Comparison of ENCODE assay signal across 23 cellular contexts in genomic region chr11:76772783-76773106, GRCh38. TPM values are rescaled to one million over a fixed set of nuclear protein-coding genes. Genes with fewer than 3 reads are reported as not detected.
DNase-seq lines count a peak whose midpoint lies in the region; ATAC-seq and TF ChIP-seq lines count a peak whose summit lies in the region.
"Had no signal": no experiment of that assay in that cellular context is flagged by ENCODE, and none has a peak within 500 bp of the region (broad histone marks: within the 10 kb centered on the region; RNA-seq: fewer than 3 reads in every experiment).

No MANE protein-coding gene starts in this region.

- peaks cover 0 to 26% (median 10%) of the 10 kb centered on the region in 12 donors for H3K9me3 ChIP-seq in heart left ventricle
- H3K9me3 ChIP-seq in esophagus squamous epithelium, result peaks cover 0 to 21% (median 9%) of the 10 kb centered on the region in 3 donors
- H3K9me3 ChIP-seq in uterus, result no peaks in the 10 kb centered on the region

- H3K4me3 ChIP-seq in heart left ventricle, result no peak overlapping the region
- H3K4me3 ChIP-seq in esophagus squamous epithelium, result no peak overlapping the region
- H3K4me3 ChIP-seq in rectal smooth muscle tissue (ENCODE audit: low read length), result no peak overlapping the region
- no peak overlapping the region for H3K4me3 ChIP-seq in uterus
- H3K4me3 ChIP-seq: body of pancreas, lower lobe of right lung had no signal

- peak overlapping the region; percentile 3 to 72 (median 36) for H3K27ac ChIP-seq in heart left ventricle
- H3K27ac ChIP-seq in esophagus squamous epithelium, result peak overlapping the region; percentile 57 to 86 (median 84)
- H3K27ac ChIP-seq in rectal smooth muscle tissue (ENCODE audit: low read depth, low read length), result peak overlapping the region; percentile 4
- H3K27ac ChIP-seq in uterus, result peak overlapping the region; percentile 82 to 84
- H3K27ac ChIP-seq: epithelial cell of prostate, lower lobe of right lung had no signal

- no peak for TF ChIP-seq CTCF in heart left ventricle (IDR thresholded peaks at IDR 0.05)
- no peak for TF ChIP-seq CTCF in esophagus squamous epithelium (IDR thresholded peaks at IDR 0.05)
- TF ChIP-seq CTCF in uterus (IDR thresholded peaks at IDR 0.05), result peak in 1 of 4 experiments; percentile 13

- H3K36me3 ChIP-seq in heart left ventricle (no peaks in the 10 kb centered on the region), esophagus squamous epithelium (no peaks in the 10 kb centered on the region), rectal smooth muscle tissue (ENCODE audit: control insufficient read depth, insufficient read depth, low read length) (no peaks in the 10 kb centered on the region), uterus (no peaks in the 10 kb centered on the region)
- H3K36me3 ChIP-seq: lower lobe of right lung had no signal

- H3K27me3 ChIP-seq in heart left ventricle (no peaks in the 10 kb centered on the region), esophagus squamous epithelium (no peaks in the 10 kb centered on the region), rectal smooth muscle tissue (ENCODE audit: control insufficient read depth, insufficient read depth, low read length) (no peaks in the 10 kb centered on the region), uterus (no peaks in the 10 kb centered on the region)
- H3K27me3 ChIP-seq: body of pancreas had no signal

- ATAC-seq in heart left ventricle, result no peak
- ATAC-seq in Right ventricle myocardium superior (ENCODE audit: poor library complexity), result no peak
- no peak for ATAC-seq in GM19397 (IDR thresholded peaks at IDR 0.05; ENCODE audit: unreplicated experiment)
- ATAC-seq: activated CD8-positive, alpha-beta T cell treated with anti-CD3 and anti-CD28 coated beads, Interleukin-2, amount 10 ng/mL, durations not matched to agents 7 days and 5 days; lower lobe of right lung; natural killer cell; stimulated activated naive B cell treated with anti-CD40 and anti-IgM and Interleukin-4, amounts not matched to agents 10 μg/mL and 1 μg/mL and 100 μg/mL, for 72 hours; T-helper 17 cell had no signal

- intact Hi-C loops in heart left ventricle (cut with DNase I), result no loop called here
- intact Hi-C loops in Right ventricle myocardium superior (cut with DNase I), result no loop called here
- intact Hi-C loops in esophagus squamous epithelium (cut with DNase I), result no loop called here
- intact Hi-C loops in uterus (cut with DNase I; ENCODE audit: low total_unique reads), result no loop called here
- intact Hi-C loops in posterior vena cava (cut with DNase I), result no loop called here

- H3K4me1 ChIP-seq in heart left ventricle (peaks cover 8 to 67% (median 54%) of the 10 kb centered on the region in 12 donors), esophagus squamous epithelium (peaks cover 53 to 75% (median 53%) of the 10 kb centered on the region in 3 donors), rectal smooth muscle tissue (ENCODE audit: control insufficient read depth, insufficient read depth, low read length) (no peaks in the 10 kb centered on the region), uterus (peaks cover 32 to 37% of the 10 kb centered on the region in 2 donors)

- 31 to 36% (median 33%) methylated on average over 5 of the region's 5 CpGs for WGBS in heart left ventricle, 4 donors
- 66 to 72% methylated on average over 5 of the region's 5 CpGs for WGBS in esophagus squamous epithelium, 2 donors

- DNase-seq in heart left ventricle (no peak), Right ventricle myocardium superior (no peak), esophagus squamous epithelium (lab: John Stamatoyannopoulos, UW) (no peak), uterus (no peak), posterior vena cava (ENCODE audit: low spot score) (no peak), pons (ENCODE audit: low spot score) (no peak)
- DNase-seq: activated CD4-positive, CD25-positive, alpha-beta regulatory T cell; activated CD8-positive, alpha-beta T cell treated with anti-CD3 and anti-CD28 coated beads, Interleukin-2, amount 10 ng/mL, durations not matched to agents 7 days and 5 days; activated T-cell treated with anti-CD3 and anti-CD28 coated beads, Interleukin-2, amount 50 U/mL, for 48 hours; body of pancreas; C1 segment of cervical spinal cord; GF-D8; lower lobe of right lung; natural killer cell; NCI-H1417 treated with DMSO at 0.1 percent for 48 hours; NCI-H2171 treated with DMSO at 0.1 percent for 48 hours; NCI-H69; SIG-M5; stimulated activated naive B cell treated with anti-CD40 and anti-IgM and Interleukin-4, amounts not matched to agents 10 μg/mL and 1 μg/mL and 100 μg/mL, for 72 hours; T-helper 17 cell had no signal

- no peak for TF ChIP-seq POLR2A in heart left ventricle (IDR thresholded peaks at IDR 0.05)
- no peak for TF ChIP-seq POLR2A in esophagus squamous epithelium (IDR thresholded peaks at IDR 0.05)
- TF ChIP-seq POLR2A in uterus (IDR thresholded peaks at IDR 0.05), result no peak

- no peak overlapping the region for H3K9ac ChIP-seq in rectal smooth muscle tissue (ENCODE audit: low read length)

RNA-seq across cellular contexts. Expression of gene TSKU, which starts 10.4 kb away (rescaled TPM):
- total RNA-seq in heart left ventricle, result 10 to 100 TPM in 5 of 9 donors, 1 to 10 TPM in 4; 4.5 to 39.8 (median 11.4) TPM
- polyA plus RNA-seq in heart left ventricle, result 10 to 100 TPM in 1 of 2 donors, 1 to 10 TPM in 1; 6.7 to 11.2 TPM
- 17.2 TPM for total RNA-seq in Right ventricle myocardium superior
- 10 to 100 TPM; 51.4 to 95.9 (median 88.4) TPM for total RNA-seq in esophagus squamous epithelium
- 100 to 1,000 TPM in 1 of 4 donors, 10 to 100 TPM in 3; 19.4 to 108 (median 27.4) TPM for total RNA-seq in uterus
- 10 to 100 TPM; 64.0 to 77.6 TPM for total RNA-seq in posterior vena cava
- total RNA-seq: natural killer cell, T-helper 17 cell had no signal

Comparison
In these comparisons a context has a peak if more than half of its experiments do, and no peak if none do; other contexts are left out.
1. H3K27ac ChIP-seq: peak in every context shown above with its lines; median percentile 84 in esophagus squamous epithelium; 83 in uterus; 36 in heart left ventricle; 4 in rectal smooth muscle tissue.